In the genomic region with DNA sequence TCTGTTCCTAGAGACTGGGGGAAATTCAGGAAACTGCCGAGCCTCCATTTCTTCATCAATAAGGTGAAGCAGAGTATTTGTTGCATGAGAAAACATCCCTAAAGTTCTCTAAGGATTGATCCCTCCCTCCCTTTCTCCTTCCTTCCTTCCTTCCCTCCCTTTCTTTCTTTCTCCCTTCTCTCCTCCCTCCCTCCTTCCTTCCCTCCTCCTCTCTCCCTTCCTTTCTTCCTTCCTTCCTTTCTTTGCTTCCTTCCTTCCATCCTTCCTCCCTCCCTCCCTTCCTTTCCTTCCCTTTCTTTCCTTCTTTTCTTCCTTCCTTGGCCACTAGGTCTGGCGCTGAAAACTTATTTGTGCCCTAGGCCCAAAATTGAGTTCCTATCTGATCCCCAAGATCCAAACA, we compare ENCODE assay signal across 26 cellular contexts. TPM values are rescaled to one million over a fixed set of nuclear protein-coding genes. Genes with fewer than 3 reads are reported as not detected.
DNase-seq lines count a peak whose midpoint lies in the region; ATAC-seq, FAIRE-seq and TF ChIP-seq lines count a peak whose summit lies in the region.
"Had no signal": no experiment of that assay in that cellular context is flagged by ENCODE, and none has a peak within 500 bp of the region (broad histone marks: within the 10 kb centered on the region; RNA-seq: fewer than 3 reads in every experiment).

No MANE protein-coding gene starts in this region.

- H3K27ac ChIP-seq in HepG2 (ENCODE audit: extremely low read length, insufficient read depth, low read length), result no peak overlapping the region
- H3K27ac ChIP-seq in right lobe of liver, result no peak overlapping the region
- H3K27ac ChIP-seq in VCaP, result peak overlapping the region; percentile 52
- peak overlapping the region in 3 of 4 donors; percentile 47 to 67 (median 48) for H3K27ac ChIP-seq in sigmoid colon
- H3K27ac ChIP-seq: 22Rv1, BLaER1 had no signal

- H3K27me3 ChIP-seq in HepG2 (ENCODE audit: control insufficient read depth in 1 of 2, insufficient read depth in 2 of 2, low read length in 2 of 2), result peaks cover 0 to 2% of the 10 kb centered on the region in 2 experiments; a peak in 2 of 5 replicates
- no peaks in the 10 kb centered on the region for H3K27me3 ChIP-seq in right lobe of liver
- no peaks in the 10 kb centered on the region for H3K27me3 ChIP-seq in sigmoid colon
- H3K27me3 ChIP-seq: BE2C, BLaER1 had no signal

- POLR2A ChIA-PET in HepG2 (lab: Yijun Ruan, JAX), result no interaction called here

- H3K9me3 ChIP-seq in HepG2 (ENCODE audit: low read length) (no peaks in the 10 kb centered on the region), right lobe of liver (no peaks in the 10 kb centered on the region), sigmoid colon (no peaks in the 10 kb centered on the region)
- H3K9me3 ChIP-seq: BE2C, BLaER1 had no signal

- in situ Hi-C loops in HepG2 (cut with HindIII; ENCODE audit: extremely low pct_ligation_motif_present, low pct_unique_long_range_greater_than_20kb), result no loop called here

- no peaks in the 10 kb centered on the region for H3K79me2 ChIP-seq in HepG2 (ENCODE audit: insufficient read depth, low read length)

- no peak overlapping the region for H2AFZ ChIP-seq in HepG2 (ENCODE audit: low read length)

- CTCF ChIA-PET in HepG2 (lab: Yijun Ruan, JAX; ENCODE audit: low intra/inter-chr PET ratio, low total read pairs), result no interaction called here

- H3K36me3 ChIP-seq in HepG2 (replicated peaks in 1 of 2; ENCODE audit: control insufficient read depth in 1 of 2, insufficient read depth in 2 of 2, low read length in 2 of 2) (no peaks in the 10 kb centered on the region), right lobe of liver (no peaks in the 10 kb centered on the region), sigmoid colon (no peaks in the 10 kb centered on the region)
- H3K36me3 ChIP-seq: BE2C, BLaER1 had no signal

- H3K4me3 ChIP-seq in HepG2 (replicated peaks in 1 of 3; ENCODE audit: insufficient read depth in 1 of 3, low read depth in 2 of 3, low read length in 3 of 3) (no peak overlapping the region), right lobe of liver (no peak overlapping the region), sigmoid colon (no peak overlapping the region)
- H3K4me3 ChIP-seq: BLaER1, GM12878 had no signal

- intact Hi-C loops in HepG2 (cut with micrococcal nuclease; ENCODE audit: unreplicated experiment), result no loop called here
- intact Hi-C loops in right lobe of liver (cut with DNase I), result no loop called here
- intact Hi-C loops in sigmoid colon (cut with DNase I), result no loop called here

- no peak for TF ChIP-seq CTCF in HepG2 (CRISPR knock-in tag; IDR thresholded peaks at IDR 0.05)
- TF ChIP-seq CTCF in right lobe of liver (IDR thresholded peaks at IDR 0.05), result no peak
- TF ChIP-seq CTCF in VCaP (conservative IDR thresholded peaks at IDR 0.05), result no peak
- TF ChIP-seq CTCF in sigmoid colon (IDR thresholded peaks at IDR 0.05), result no peak

- ATAC-seq in HepG2, result no peak
- ATAC-seq in right lobe of liver, result no peak
- ATAC-seq in GM21737 (IDR thresholded peaks at IDR 0.05; ENCODE audit: unreplicated experiment), result no peak
- ATAC-seq: GM12878 had no signal

- TF ChIP-seq EP300 in HepG2 (IDR thresholded peaks at IDR 0.05; ENCODE audit: low read depth in 2 of 2, low read length in 2 of 2) (no peak), HepG2 (CRISPR knock-in tag; IDR thresholded peaks at IDR 0.05; ENCODE audit: borderline replicate concordance) (no peak), sigmoid colon (IDR thresholded peaks at IDR 0.05) (no peak)

- no peak for FAIRE-seq in HepG2 (lab: Jason Lieb, UNC)
- FAIRE-seq: A204.1, GM12878, GM18507 had no signal

- peaks cover under 1% of the 10 kb centered on the region; the same call in 1 of the 2 replicates for H3K4me1 ChIP-seq in HepG2 (ENCODE audit: insufficient read depth, low read length)
- no peaks in the 10 kb centered on the region for H3K4me1 ChIP-seq in right lobe of liver
- H3K4me1 ChIP-seq in sigmoid colon, result peaks cover 0 to 23% (median 11%) of the 10 kb centered on the region in 4 donors
- H3K4me1 ChIP-seq: BE2C had no signal

- no TSS peak for BruUV-seq in HepG2 (replicated peaks; lab: Mats Ljungman, UMichigan)

- TF ChIP-seq POLR2A in HepG2 (IDR thresholded peaks at IDR 0.05; ENCODE audit: insufficient read depth in 1 of 2, low read depth in 2 of 2, low read length in 2 of 2), result no peak
- no peak for TF ChIP-seq POLR2A in right lobe of liver (IDR thresholded peaks at IDR 0.05)
- no peak for TF ChIP-seq POLR2A in sigmoid colon (IDR thresholded peaks at IDR 0.05)

- H4K20me1 ChIP-seq in HepG2 (ENCODE audit: insufficient read depth, low read length), result no peaks in the 10 kb centered on the region
- H4K20me1 ChIP-seq: BLaER1 had no signal

- DNase-seq in HepG2 (ENCODE audit: low spot score) (no peak), right lobe of liver (no peak), sigmoid colon (no peak), A172 (ENCODE audit: low spot score) (no peak), NCI-H146 treated with DMSO at 0.1 percent for 48 hours (lab: John Stamatoyannopoulos, UW; ENCODE audit: unreplicated experiment) (no peak)
- DNase-seq: ACHN; BE2C; C1 segment of cervical spinal cord; CD4-positive, alpha-beta memory T cell; CD4-positive, CD25-positive, alpha-beta regulatory T cell; CD8-positive, alpha-beta memory T cell; COR-L47; DMS 273 treated with DMSO at 0.1 percent for 48 hours; DMS153; DMS53; DMS79; DND-41; EL; GDM1 had no signal

- no peak overlapping the region for H3K9ac ChIP-seq in HepG2 (ENCODE audit: insufficient read depth, low read depth, low read length)
- H3K9ac ChIP-seq: BLaER1 had no signal

- no peak for TF ChIP-seq RAD21 in HepG2 (CRISPR knock-in tag; IDR thresholded peaks at IDR 0.05)

- no peak overlapping the region for H3K4me2 ChIP-seq in HepG2 (ENCODE audit: low read depth, low read length)

- WGBS in HepG2 (ENCODE audit: low lambda C conversion rate), result 44% methylated on average over 2 of the region's 2 CpGs
- WGBS in right lobe of liver (ENCODE audit: insufficient coverage, low coverage, low lambda C conversion rate, missing lambda C conversion rate), result 71% methylated on average over 2 of the region's 2 CpGs
- 96% methylated on average over 2 of the region's 2 CpGs for WGBS in sigmoid colon, 2 donors

TF ChIP-seq in HepG2, 621 proteins besides CTCF, POLR2A, EP300 and RAD21:
- TF ChIP-seq HNRNPK (IDR thresholded peaks at IDR 0.05; ENCODE audit: low read depth, low read length, poor library complexity, severe bottlenecking) (peak; percentile 48), ZNF670 (CRISPR knock-in tag; IDR thresholded peaks at IDR 0.05; ENCODE audit: borderline replicate concordance) (no peak), CHCHD3 (CRISPR knock-in tag; IDR thresholded peaks at IDR 0.05) (no peak)

RNA-seq across cellular contexts. Expression of a gene that starts 47.2 kb away (rescaled TPM):
- 1.5 and 2.1 TPM in 2 replicates for total RNA-seq in HepG2 (2016; rRNA removed; fragmentation: Illumina TruSeq; extraction: Trizol)
- total RNA-seq in HepG2 (2016; cell fraction: cytosol; rRNA removed; fragmentation: Illumina TruSeq; extraction: Trizol; ENCODE audit: low read depth), result 0.71 TPM in 2 replicates
- total RNA-seq in HepG2 (2016; cell fraction: insoluble cytoplasmic fraction; rRNA removed; fragmentation: Illumina TruSeq; extraction: Trizol), result 2.1 and 3.2 TPM in 2 replicates
- total RNA-seq in HepG2 (2016; cell fraction: membrane; rRNA removed; fragmentation: Illumina TruSeq; extraction: Trizol), result 1.5 and 1.6 TPM in 2 replicates
- total RNA-seq in HepG2 (2016; cell fraction: nucleus; rRNA removed; fragmentation: Illumina TruSeq; extraction: Trizol), result 1.8 TPM in 2 replicates
- polyA plus RNA-seq in HepG2 (2011; rRNA removed), result 1.7 TPM in 2 replicates
- polyA plus RNA-seq in HepG2 (2011; cell fraction: cytosol; rRNA removed), result 0.93 and 1.2 TPM in 2 replicates
- polyA plus RNA-seq in HepG2 (2011; cell fraction: nucleus; rRNA removed), result 0.85 and 1.5 TPM in 2 replicates
- 1.0 and 2.5 TPM in 2 replicates for polyA plus RNA-seq in HepG2 (2012)
- 0.43 and 0.49 TPM in 2 replicates for polyA plus RNA-seq in HepG2 (2016; cell fraction: cytosol; fragmentation: Illumina TruSeq; extraction: Trizol; ENCODE audit: low read depth)
- 2.5 and 3.5 TPM in 2 replicates for polyA plus RNA-seq in HepG2 (2016; cell fraction: insoluble cytoplasmic fraction; fragmentation: Illumina TruSeq; extraction: Trizol; ENCODE audit: low read depth)
- polyA plus RNA-seq in HepG2 (2016; cell fraction: membrane; fragmentation: Illumina TruSeq; extraction: Trizol; ENCODE audit: low read depth), result 0.77 and 0.86 TPM in 2 replicates
- polyA plus RNA-seq in HepG2 (2016; cell fraction: nucleus; fragmentation: Illumina TruSeq; extraction: Trizol; ENCODE audit: insufficient read depth, low read depth), result 3.7 and 3.8 TPM in 2 replicates
- polyA minus RNA-seq in HepG2 (2011; rRNA and poly(A)+ RNA removed; ENCODE audit: low replicate concordance), result 1.1 and 11.3 TPM in 2 replicates
- 0.79 and 1.7 TPM in 2 replicates for polyA minus RNA-seq in HepG2 (2011; cell fraction: cytosol; rRNA and poly(A)+ RNA removed)
- polyA minus RNA-seq in HepG2 (2011; cell fraction: nucleus; rRNA and poly(A)+ RNA removed), result 1.4 and 1.5 TPM in 2 replicates
- total RNA-seq in right lobe of liver, result under 1 TPM in 5 of 6 experiments, not detected in 1; 0.18 to 0.55 (median 0.37) TPM
- total RNA-seq in sigmoid colon, result 1 to 10 TPM in 2 of 4 donors, under 1 TPM in 1, not detected in 1; 0.99 to 9.5 (median 1.1) TPM
- polyA plus RNA-seq in sigmoid colon, result 1 to 10 TPM; 1.8 to 8.8 (median 6.9) TPM
- total RNA-seq in A172 (2014; rRNA removed; shearing (Covaris generic)), result 14.7 and 23.2 TPM in 2 replicates

Comparison
In these comparisons a context has a peak if more than half of its experiments do, and no peak if none do; other contexts are left out.
1. H3K27ac ChIP-seq: peak in VCaP (single experiment) and sigmoid colon (3 of 4); none in HepG2 (single experiment) and right lobe of liver (0 of 3).